Comparison of ENCODE assay signal across 23 cellular contexts in the genomic region with DNA sequence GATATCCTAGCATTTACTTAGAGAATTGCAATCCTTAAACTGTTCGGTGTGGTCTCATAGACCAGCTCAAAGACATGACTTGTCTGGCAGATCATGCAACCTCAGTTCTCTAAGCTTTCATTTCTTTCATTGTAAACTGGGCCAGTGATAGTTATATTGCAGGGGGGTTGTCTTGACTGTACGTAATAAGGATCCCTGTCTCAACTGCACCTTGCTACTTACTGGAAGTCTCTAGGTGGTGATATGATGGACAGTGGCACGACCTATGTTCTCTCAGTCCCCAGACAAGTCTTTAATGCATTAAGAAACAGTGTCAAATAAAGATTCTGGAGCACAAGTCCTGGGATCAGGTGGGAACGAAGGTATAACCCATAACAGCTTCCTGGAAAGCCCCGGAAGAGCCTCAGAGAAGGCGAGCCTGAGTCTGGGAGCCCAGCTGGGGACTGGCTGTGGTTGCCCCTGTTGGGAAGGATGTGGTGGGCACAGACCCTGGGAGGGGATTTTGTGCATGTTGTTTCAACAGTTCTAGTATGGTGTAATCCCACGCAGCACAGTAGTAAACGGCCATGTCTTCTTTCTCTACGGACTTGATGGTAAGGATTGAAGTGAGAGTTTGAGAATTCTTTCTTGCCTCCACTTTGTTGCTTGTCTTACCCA.
DNase-seq lines count a peak whose midpoint lies in the region; ATAC-seq lines count a peak whose summit lies in the region.
"Had no signal": no experiment of that assay in that cellular context is flagged by ENCODE, and none has a peak within 500 bp of the region (broad histone marks: within the 10 kb centered on the region; RNA-seq: fewer than 3 reads in every experiment).

No MANE protein-coding gene starts in this region.

- H3K36me3 ChIP-seq in thymus (ENCODE audit: control insufficient read depth, insufficient read depth): no peaks in the 10 kb centered on the region
- H3K36me3 ChIP-seq: brain microvascular endothelial cell, lower lobe of right lung, neural progenitor cell, Peyer's patch, sigmoid colon, SJSA1, stomach, transverse colon had no signal

- peak in 2 of 4 experiments; percentile 6 to 24 for ATAC-seq in T-cell (replicated peaks in 1 of 4)
- ATAC-seq in activated naive CD8-positive, alpha-beta T cell treated with anti-CD3 and anti-CD28 coated beads, Interleukin-2, amount 50 U/mL, for 24 hours: no peak

- no peaks in the 10 kb centered on the region for H3K4me1 ChIP-seq in thymus (ENCODE audit: control insufficient read depth, insufficient read depth, low read length)
- H3K4me1 ChIP-seq: lower lobe of right lung, neural progenitor cell, Peyer's patch, sigmoid colon, SJSA1, stomach, transverse colon had no signal

- no peak overlapping the region for H3K27ac ChIP-seq in thymus (ENCODE audit: low read depth)
- H3K27ac ChIP-seq: brain microvascular endothelial cell, lower lobe of right lung, neural progenitor cell, Peyer's patch, sigmoid colon, SJSA1, stomach, transverse colon had no signal

- no peaks in the 10 kb centered on the region for H3K27me3 Mint-ChIP-seq in activated naive CD4-positive, alpha-beta T cell treated with anti-CD3 and anti-CD28 coated beads, Interleukin-2, amount 10 ng/mL, durations not matched to agents 7 days and 5 days
- no peaks in the 10 kb centered on the region for H3K27me3 Mint-ChIP-seq in T-cell
- H3K27me3 Mint-ChIP-seq in activated naive CD8-positive, alpha-beta T cell treated with anti-CD3 and anti-CD28 coated beads, Interleukin-2, amount 50 U/mL, for 24 hours: no peaks in the 10 kb centered on the region

- no peaks in the 10 kb centered on the region for H3K27me3 ChIP-seq in thymus (ENCODE audit: control insufficient read depth, insufficient read depth)
- H3K27me3 ChIP-seq: brain microvascular endothelial cell, neural progenitor cell, Peyer's patch, sigmoid colon, transverse colon had no signal

- peak overlapping the region; percentile 77 for H3K4me3 Mint-ChIP-seq in activated naive CD4-positive, alpha-beta T cell treated with anti-CD3 and anti-CD28 coated beads, Interleukin-2, amount 10 ng/mL, durations not matched to agents 7 days and 5 days
- peak overlapping the region; percentile 73 to 85 (median 80) for H3K4me3 Mint-ChIP-seq in T-cell
- H3K4me3 Mint-ChIP-seq in activated naive CD8-positive, alpha-beta T cell treated with anti-CD3 and anti-CD28 coated beads, Interleukin-2, amount 50 U/mL, for 24 hours: peak overlapping the region; percentile 83
- H3K4me3 Mint-ChIP-seq: neural progenitor cell had no signal

- POLR2A ChIA-PET in T-cell (lab: Charles Lee): interaction anchor here in 1 of 2 donors (1.4 kb wide), 1 partner anchor 18 kb away, joined by 3 read pairs; no protein-coding TSS in a partner anchor

- no peaks in the 10 kb centered on the region for H3K9me3 ChIP-seq in thymus (ENCODE audit: control insufficient read depth)
- H3K9me3 ChIP-seq: lower lobe of right lung, mucosa of descending colon, Peyer's patch, sigmoid colon, SJSA1, stomach, transverse colon had no signal

- H3K36me3 Mint-ChIP-seq in activated naive CD4-positive, alpha-beta T cell treated with anti-CD3 and anti-CD28 coated beads, Interleukin-2, amount 10 ng/mL, durations not matched to agents 7 days and 5 days: no peaks in the 10 kb centered on the region
- H3K36me3 Mint-ChIP-seq in T-cell: no peaks in the 10 kb centered on the region
- H3K36me3 Mint-ChIP-seq in activated naive CD8-positive, alpha-beta T cell treated with anti-CD3 and anti-CD28 coated beads, Interleukin-2, amount 50 U/mL, for 24 hours (ENCODE audit: low read depth): no peaks in the 10 kb centered on the region
- H3K36me3 Mint-ChIP-seq: neural progenitor cell had no signal

- 46% methylated on average over 9 of the region's 9 CpGs for WGBS in thymus

- peaks cover 9% of the 10 kb centered on the region for H3K4me1 Mint-ChIP-seq in activated naive CD4-positive, alpha-beta T cell treated with anti-CD3 and anti-CD28 coated beads, Interleukin-2, amount 10 ng/mL, durations not matched to agents 7 days and 5 days
- H3K4me1 Mint-ChIP-seq in T-cell: peaks cover 0 to 3% (median under 1%) of the 10 kb centered on the region in 3 donors
- H3K4me1 Mint-ChIP-seq in activated naive CD8-positive, alpha-beta T cell treated with anti-CD3 and anti-CD28 coated beads, Interleukin-2, amount 50 U/mL, for 24 hours: peaks cover 10% of the 10 kb centered on the region
- H3K4me1 Mint-ChIP-seq: neural progenitor cell had no signal

- DNase-seq in activated naive CD4-positive, alpha-beta T cell treated with anti-CD3 and anti-CD28 coated beads, Interleukin-2, amount 10 ng/mL, durations not matched to agents 7 days and 5 days: no peak
- DNase-seq in activated naive CD4-positive, alpha-beta T cell (lab: John Stamatoyannopoulos, UW): no peak
- no peak for DNase-seq in T-cell
- no peak for DNase-seq in activated naive CD8-positive, alpha-beta T cell treated with anti-CD3 and anti-CD28 coated beads, Interleukin-2, amount 50 U/mL, for 24 hours
- DNase-seq in AG08395 (ENCODE audit: low spot score): no peak
- DNase-seq in NCI-H226: no peak
- DNase-seq: activated CD4-positive, alpha-beta T cell treated with anti-CD3 and anti-CD28 coated beads, Interleukin-2, amount 50 U/mL, for 1 hour; brain microvascular endothelial cell; DMS53; effector CD4-positive, alpha-beta T cell; Karpas-422; kidney glomerular epithelial cell; lower lobe of right lung; mucosa of descending colon; NCI-H524; Peyer's patch; posterior cingulate gyrus; sigmoid colon; stomach; transverse colon had no signal

- H3K9me3 Mint-ChIP-seq in activated naive CD4-positive, alpha-beta T cell treated with anti-CD3 and anti-CD28 coated beads, Interleukin-2, amount 10 ng/mL, durations not matched to agents 7 days and 5 days: no peaks in the 10 kb centered on the region
- no peaks in the 10 kb centered on the region for H3K9me3 Mint-ChIP-seq in T-cell
- no peaks in the 10 kb centered on the region for H3K9me3 Mint-ChIP-seq in activated naive CD8-positive, alpha-beta T cell treated with anti-CD3 and anti-CD28 coated beads, Interleukin-2, amount 50 U/mL, for 24 hours
- H3K9me3 Mint-ChIP-seq: neural progenitor cell had no signal

- peak overlapping the region; percentile 81 for H3K27ac Mint-ChIP-seq in activated naive CD4-positive, alpha-beta T cell treated with anti-CD3 and anti-CD28 coated beads, Interleukin-2, amount 10 ng/mL, durations not matched to agents 7 days and 5 days
- H3K27ac Mint-ChIP-seq in T-cell: peak overlapping the region; percentile 78 to 83
- peak overlapping the region; percentile 62 for H3K27ac Mint-ChIP-seq in activated naive CD8-positive, alpha-beta T cell treated with anti-CD3 and anti-CD28 coated beads, Interleukin-2, amount 50 U/mL, for 24 hours
- H3K27ac Mint-ChIP-seq: neural progenitor cell had no signal

- peak overlapping the region; percentile 18 for H3K4me3 ChIP-seq in thymus (ENCODE audit: low read length)
- H3K4me3 ChIP-seq: lower lobe of right lung, mucosa of descending colon, neural progenitor cell, Peyer's patch, sigmoid colon, SJSA1, stomach, transverse colon had no signal

- CTCF ChIA-PET in activated naive CD4-positive, alpha-beta T cell treated with anti-CD3 and anti-CD28 coated beads, Interleukin-2, amount 10 ng/mL, durations not matched to agents 7 days and 5 days (lab: Charles Lee): no interaction called here
- CTCF ChIA-PET in T-cell (lab: Charles Lee): interaction anchor here in 1 of 2 donors (0.6 to 1.1 kb wide), 3 partner anchors 23 to 159 kb away, joined by 3 to 5 read pairs (median 3); no protein-coding TSS in a partner anchor
